Comparison of ENCODE assay signal across 1 cellular context in genomic region chr1:15847100-15847892, GRCh38.
TF ChIP-seq lines count a peak whose summit lies in the region.

A gene with protein sequence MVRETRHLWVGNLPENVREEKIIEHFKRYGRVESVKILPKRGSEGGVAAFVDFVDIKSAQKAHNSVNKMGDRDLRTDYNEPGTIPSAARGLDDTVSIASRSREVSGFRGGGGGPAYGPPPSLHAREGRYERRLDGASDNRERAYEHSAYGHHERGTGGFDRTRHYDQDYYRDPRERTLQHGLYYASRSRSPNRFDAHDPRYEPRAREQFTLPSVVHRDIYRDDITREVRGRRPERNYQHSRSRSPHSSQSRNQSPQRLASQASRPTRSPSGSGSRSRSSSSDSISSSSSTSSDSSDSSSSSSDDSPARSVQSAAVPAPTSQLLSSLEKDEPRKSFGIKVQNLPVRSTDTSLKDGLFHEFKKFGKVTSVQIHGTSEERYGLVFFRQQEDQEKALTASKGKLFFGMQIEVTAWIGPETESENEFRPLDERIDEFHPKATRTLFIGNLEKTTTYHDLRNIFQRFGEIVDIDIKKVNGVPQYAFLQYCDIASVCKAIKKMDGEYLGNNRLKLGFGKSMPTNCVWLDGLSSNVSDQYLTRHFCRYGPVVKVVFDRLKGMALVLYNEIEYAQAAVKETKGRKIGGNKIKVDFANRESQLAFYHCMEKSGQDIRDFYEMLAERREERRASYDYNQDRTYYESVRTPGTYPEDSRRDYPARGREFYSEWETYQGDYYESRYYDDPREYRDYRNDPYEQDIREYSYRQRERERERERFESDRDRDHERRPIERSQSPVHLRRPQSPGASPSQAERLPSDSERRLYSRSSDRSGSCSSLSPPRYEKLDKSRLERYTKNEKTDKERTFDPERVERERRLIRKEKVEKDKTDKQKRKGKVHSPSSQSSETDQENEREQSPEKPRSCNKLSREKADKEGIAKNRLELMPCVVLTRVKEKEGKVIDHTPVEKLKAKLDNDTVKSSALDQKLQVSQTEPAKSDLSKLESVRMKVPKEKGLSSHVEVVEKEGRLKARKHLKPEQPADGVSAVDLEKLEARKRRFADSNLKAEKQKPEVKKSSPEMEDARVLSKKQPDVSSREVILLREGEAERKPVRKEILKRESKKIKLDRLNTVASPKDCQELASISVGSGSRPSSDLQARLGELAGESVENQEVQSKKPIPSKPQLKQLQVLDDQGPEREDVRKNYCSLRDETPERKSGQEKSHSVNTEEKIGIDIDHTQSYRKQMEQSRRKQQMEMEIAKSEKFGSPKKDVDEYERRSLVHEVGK (N-terminal part only) (plus strand): TSS chr1:15847707. CDS start chr1:15848068, 361 bp downstream.

TF ChIP-seq in K562, 482 proteins besides CTCF, POLR2A, EP300 and RAD21 (continued from another document and continues in another):
- TF ChIP-seq ZNF318 (IDR thresholded peaks at IDR 0.05; ENCODE audit: borderline replicate concordance in 1 of 2, low read depth in 1 of 2) = no peak
- 0 out of 2 replicates have a peak, but pooled peaks have one; percentile 11 for TF ChIP-seq TOE1 (IDR thresholded peaks at IDR 0.05; ENCODE audit: borderline replicate concordance)
- TF ChIP-seq TOE1 (CRISPR knock-in tag; IDR thresholded peaks at IDR 0.05; ENCODE audit: borderline replicate concordance, low read depth) = no peak
- 0 out of 2 replicates have a peak, but pooled peaks have one; percentile 33 for TF ChIP-seq ZNF75A (CRISPR knock-in tag; IDR thresholded peaks at IDR 0.05)
- TF ChIP-seq LARP7 (IDR thresholded peaks at IDR 0.05) = peak; percentile 12; the same call in 1 of the 2 replicates
- no peak for TF ChIP-seq BRD9 (IDR thresholded peaks at IDR 0.05; ENCODE audit: low read depth, partially characterized antibody)
- TF ChIP-seq, protein P1, sequence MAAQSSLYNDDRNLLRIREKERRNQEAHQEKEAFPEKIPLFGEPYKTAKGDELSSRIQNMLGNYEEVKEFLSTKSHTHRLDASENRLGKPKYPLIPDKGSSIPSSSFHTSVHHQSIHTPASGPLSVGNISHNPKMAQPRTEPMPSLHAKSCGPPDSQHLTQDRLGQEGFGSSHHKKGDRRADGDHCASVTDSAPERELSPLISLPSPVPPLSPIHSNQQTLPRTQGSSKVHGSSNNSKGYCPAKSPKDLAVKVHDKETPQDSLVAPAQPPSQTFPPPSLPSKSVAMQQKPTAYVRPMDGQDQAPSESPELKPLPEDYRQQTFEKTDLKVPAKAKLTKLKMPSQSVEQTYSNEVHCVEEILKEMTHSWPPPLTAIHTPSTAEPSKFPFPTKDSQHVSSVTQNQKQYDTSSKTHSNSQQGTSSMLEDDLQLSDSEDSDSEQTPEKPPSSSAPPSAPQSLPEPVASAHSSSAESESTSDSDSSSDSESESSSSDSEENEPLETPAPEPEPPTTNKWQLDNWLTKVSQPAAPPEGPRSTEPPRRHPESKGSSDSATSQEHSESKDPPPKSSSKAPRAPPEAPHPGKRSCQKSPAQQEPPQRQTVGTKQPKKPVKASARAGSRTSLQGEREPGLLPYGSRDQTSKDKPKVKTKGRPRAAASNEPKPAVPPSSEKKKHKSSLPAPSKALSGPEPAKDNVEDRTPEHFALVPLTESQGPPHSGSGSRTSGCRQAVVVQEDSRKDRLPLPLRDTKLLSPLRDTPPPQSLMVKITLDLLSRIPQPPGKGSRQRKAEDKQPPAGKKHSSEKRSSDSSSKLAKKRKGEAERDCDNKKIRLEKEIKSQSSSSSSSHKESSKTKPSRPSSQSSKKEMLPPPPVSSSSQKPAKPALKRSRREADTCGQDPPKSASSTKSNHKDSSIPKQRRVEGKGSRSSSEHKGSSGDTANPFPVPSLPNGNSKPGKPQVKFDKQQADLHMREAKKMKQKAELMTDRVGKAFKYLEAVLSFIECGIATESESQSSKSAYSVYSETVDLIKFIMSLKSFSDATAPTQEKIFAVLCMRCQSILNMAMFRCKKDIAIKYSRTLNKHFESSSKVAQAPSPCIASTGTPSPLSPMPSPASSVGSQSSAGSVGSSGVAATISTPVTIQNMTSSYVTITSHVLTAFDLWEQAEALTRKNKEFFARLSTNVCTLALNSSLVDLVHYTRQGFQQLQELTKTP (IDR thresholded peaks at IDR 0.05; ENCODE audit: low read depth in 1 of 2, partially characterized antibody in 2 of 2) = peak; percentile 1 to 7
- no peak for TF ChIP-seq SETDB1 (IDR thresholded peaks at IDR 0.05; ENCODE audit: low read length)
- no peak for TF ChIP-seq MCM5 (IDR thresholded peaks at IDR 0.05; ENCODE audit: low read depth)
- TF ChIP-seq, protein P2, sequence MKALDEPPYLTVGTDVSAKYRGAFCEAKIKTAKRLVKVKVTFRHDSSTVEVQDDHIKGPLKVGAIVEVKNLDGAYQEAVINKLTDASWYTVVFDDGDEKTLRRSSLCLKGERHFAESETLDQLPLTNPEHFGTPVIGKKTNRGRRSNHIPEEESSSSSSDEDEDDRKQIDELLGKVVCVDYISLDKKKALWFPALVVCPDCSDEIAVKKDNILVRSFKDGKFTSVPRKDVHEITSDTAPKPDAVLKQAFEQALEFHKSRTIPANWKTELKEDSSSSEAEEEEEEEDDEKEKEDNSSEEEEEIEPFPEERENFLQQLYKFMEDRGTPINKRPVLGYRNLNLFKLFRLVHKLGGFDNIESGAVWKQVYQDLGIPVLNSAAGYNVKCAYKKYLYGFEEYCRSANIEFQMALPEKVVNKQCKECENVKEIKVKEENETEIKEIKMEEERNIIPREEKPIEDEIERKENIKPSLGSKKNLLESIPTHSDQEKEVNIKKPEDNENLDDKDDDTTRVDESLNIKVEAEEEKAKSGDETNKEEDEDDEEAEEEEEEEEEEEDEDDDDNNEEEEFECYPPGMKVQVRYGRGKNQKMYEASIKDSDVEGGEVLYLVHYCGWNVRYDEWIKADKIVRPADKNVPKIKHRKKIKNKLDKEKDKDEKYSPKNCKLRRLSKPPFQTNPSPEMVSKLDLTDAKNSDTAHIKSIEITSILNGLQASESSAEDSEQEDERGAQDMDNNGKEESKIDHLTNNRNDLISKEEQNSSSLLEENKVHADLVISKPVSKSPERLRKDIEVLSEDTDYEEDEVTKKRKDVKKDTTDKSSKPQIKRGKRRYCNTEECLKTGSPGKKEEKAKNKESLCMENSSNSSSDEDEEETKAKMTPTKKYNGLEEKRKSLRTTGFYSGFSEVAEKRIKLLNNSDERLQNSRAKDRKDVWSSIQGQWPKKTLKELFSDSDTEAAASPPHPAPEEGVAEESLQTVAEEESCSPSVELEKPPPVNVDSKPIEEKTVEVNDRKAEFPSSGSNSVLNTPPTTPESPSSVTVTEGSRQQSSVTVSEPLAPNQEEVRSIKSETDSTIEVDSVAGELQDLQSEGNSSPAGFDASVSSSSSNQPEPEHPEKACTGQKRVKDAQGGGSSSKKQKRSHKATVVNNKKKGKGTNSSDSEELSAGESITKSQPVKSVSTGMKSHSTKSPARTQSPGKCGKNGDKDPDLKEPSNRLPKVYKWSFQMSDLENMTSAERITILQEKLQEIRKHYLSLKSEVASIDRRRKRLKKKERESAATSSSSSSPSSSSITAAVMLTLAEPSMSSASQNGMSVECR (CRISPR knock-in tag; IDR thresholded peaks at IDR 0.05) = no peak
- no peak for TF ChIP-seq ZKSCAN8 (CRISPR knock-in tag; IDR thresholded peaks at IDR 0.05)
- no peak for TF ChIP-seq PYGO2 (tag; IDR thresholded peaks at IDR 0.05)
- no peak for TF ChIP-seq ZNF408 (CRISPR knock-in tag; IDR thresholded peaks at IDR 0.05; ENCODE audit: low read depth)
- TF ChIP-seq, protein P3, sequence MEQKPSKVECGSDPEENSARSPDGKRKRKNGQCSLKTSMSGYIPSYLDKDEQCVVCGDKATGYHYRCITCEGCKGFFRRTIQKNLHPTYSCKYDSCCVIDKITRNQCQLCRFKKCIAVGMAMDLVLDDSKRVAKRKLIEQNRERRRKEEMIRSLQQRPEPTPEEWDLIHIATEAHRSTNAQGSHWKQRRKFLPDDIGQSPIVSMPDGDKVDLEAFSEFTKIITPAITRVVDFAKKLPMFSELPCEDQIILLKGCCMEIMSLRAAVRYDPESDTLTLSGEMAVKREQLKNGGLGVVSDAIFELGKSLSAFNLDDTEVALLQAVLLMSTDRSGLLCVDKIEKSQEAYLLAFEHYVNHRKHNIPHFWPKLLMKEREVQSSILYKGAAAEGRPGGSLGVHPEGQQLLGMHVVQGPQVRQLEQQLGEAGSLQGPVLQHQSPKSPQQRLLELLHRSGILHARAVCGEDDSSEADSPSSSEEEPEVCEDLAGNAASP (IDR thresholded peaks at IDR 0.05) = no peak
- TF ChIP-seq E2F1 (CRISPR knock-in tag; IDR thresholded peaks at IDR 0.05) = peak; percentile 98
- peak; percentile 66; the same call in 1 of the 2 replicates for TF ChIP-seq ZEB2 (IDR thresholded peaks at IDR 0.05)
- TF ChIP-seq, protein P4, sequence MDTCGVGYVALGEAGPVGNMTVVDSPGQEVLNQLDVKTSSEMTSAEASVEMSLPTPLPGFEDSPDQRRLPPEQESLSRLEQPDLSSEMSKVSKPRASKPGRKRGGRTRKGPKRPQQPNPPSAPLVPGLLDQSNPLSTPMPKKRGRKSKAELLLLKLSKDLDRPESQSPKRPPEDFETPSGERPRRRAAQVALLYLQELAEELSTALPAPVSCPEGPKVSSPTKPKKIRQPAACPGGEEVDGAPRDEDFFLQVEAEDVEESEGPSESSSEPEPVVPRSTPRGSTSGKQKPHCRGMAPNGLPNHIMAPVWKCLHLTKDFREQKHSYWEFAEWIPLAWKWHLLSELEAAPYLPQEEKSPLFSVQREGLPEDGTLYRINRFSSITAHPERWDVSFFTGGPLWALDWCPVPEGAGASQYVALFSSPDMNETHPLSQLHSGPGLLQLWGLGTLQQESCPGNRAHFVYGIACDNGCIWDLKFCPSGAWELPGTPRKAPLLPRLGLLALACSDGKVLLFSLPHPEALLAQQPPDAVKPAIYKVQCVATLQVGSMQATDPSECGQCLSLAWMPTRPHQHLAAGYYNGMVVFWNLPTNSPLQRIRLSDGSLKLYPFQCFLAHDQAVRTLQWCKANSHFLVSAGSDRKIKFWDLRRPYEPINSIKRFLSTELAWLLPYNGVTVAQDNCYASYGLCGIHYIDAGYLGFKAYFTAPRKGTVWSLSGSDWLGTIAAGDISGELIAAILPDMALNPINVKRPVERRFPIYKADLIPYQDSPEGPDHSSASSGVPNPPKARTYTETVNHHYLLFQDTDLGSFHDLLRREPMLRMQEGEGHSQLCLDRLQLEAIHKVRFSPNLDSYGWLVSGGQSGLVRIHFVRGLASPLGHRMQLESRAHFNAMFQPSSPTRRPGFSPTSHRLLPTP (IDR thresholded peaks at IDR 0.05; ENCODE audit: borderline replicate concordance, extremely low read depth, insufficient read length) = no peak
- TF ChIP-seq PTRF (tag; IDR thresholded peaks at IDR 0.05) = no peak
- 0 out of 2 replicates have a peak, but pooled peaks have one; percentile 13 for TF ChIP-seq ZNF561 (CRISPR knock-in tag; conservative IDR thresholded peaks at IDR 0.05)
